In the genomic region with DNA sequence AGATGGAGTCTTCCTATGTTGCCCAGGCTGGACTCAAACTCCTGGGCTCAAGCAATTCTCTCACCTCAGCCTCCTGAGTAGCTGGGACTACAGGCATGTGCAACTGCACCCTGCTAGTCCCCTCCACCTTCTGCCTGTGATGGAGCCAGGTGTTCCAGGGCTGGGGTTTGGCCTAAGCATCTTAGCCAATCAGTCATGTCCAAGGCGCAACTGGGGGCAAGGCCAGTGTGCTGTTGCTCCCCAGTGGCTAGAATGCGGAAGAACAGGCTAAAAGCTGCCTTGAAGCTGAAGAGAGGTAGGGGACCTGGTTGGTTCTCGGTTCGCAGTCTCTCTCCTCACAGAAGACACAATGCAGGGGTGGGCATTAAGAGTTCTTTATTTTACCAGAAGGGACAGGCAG, we compare ENCODE assay signal across 8 cellular contexts. TPM values are rescaled to one million over a fixed set of nuclear protein-coding genes. Genes with fewer than 3 reads are reported as not detected.
DNase-seq lines count a peak whose midpoint lies in the region; ATAC-seq and TF ChIP-seq lines count a peak whose summit lies in the region.

No MANE protein-coding gene starts in this region.

- H3K36me3 Mint-ChIP-seq in activated CD4-positive, alpha-beta T cell treated with anti-CD3 and anti-CD28 coated beads for 36 hours (ENCODE audit: low read depth) = peaks cover 29% of the 10 kb centered on the region
- H3K36me3 Mint-ChIP-seq in CD14-positive monocyte = peaks cover 57% of the 10 kb centered on the region in 2 donors

- no peaks in the 10 kb centered on the region for H3K9me3 ChIP-seq in neutrophil

- H3K4me3 ChIP-seq in cardiac fibroblast (replicated peaks in 1 of 2; ENCODE audit: low read depth in 2 of 2, low read length in 2 of 2) (no peak overlapping the region), neutrophil (ENCODE audit: low read depth in 1 of 2, low read length in 1 of 2) (no peak overlapping the region)

- no peaks in the 10 kb centered on the region for H3K9me3 Mint-ChIP-seq in activated CD4-positive, alpha-beta T cell treated with anti-CD3 and anti-CD28 coated beads for 36 hours (ENCODE audit: low read depth)
- peaks cover 0 to 2% (median 0%) of the 10 kb centered on the region in 7 donors for H3K9me3 Mint-ChIP-seq in CD14-positive monocyte

- intact Hi-C loops in activated CD4-positive, alpha-beta T cell treated with anti-CD3 and anti-CD28 coated beads for 36 hours (cut with DNase I, micrococcal nuclease) = no loop called here
- intact Hi-C loops in CD14-positive monocyte (cut with micrococcal nuclease) = no loop called here

- H3K36me3 ChIP-seq in neutrophil = peaks cover 66% of the 10 kb centered on the region

- no peaks in the 10 kb centered on the region for H3K27me3 Mint-ChIP-seq in activated CD4-positive, alpha-beta T cell treated with anti-CD3 and anti-CD28 coated beads for 36 hours
- no peaks in the 10 kb centered on the region for H3K27me3 Mint-ChIP-seq in CD14-positive monocyte (ENCODE audit: low read depth in 3 of 3)

- H3K4me3 Mint-ChIP-seq in activated CD4-positive, alpha-beta T cell treated with anti-CD3 and anti-CD28 coated beads for 36 hours = no peak overlapping the region
- no peak overlapping the region for H3K4me3 Mint-ChIP-seq in CD14-positive monocyte

- H3K4me1 Mint-ChIP-seq in activated CD4-positive, alpha-beta T cell treated with anti-CD3 and anti-CD28 coated beads for 36 hours = peaks cover 31% of the 10 kb centered on the region
- no peaks in the 10 kb centered on the region for H3K4me1 Mint-ChIP-seq in CD14-positive monocyte

- H3K27me3 ChIP-seq in neutrophil = no peaks in the 10 kb centered on the region

- peak overlapping the region; percentile 44 for H3K27ac ChIP-seq in neutrophil

- CTCF ChIA-PET in activated CD4-positive, alpha-beta T cell treated with anti-CD3 and anti-CD28 coated beads for 36 hours (lab: Charles Lee) = interaction anchor here (0.8 to 2.1 kb wide), 6 partner anchors 18 to 151 kb away, joined by 3 to 17 read pairs (median 4); a partner anchor contains a TSS

- no peaks in the 10 kb centered on the region for H3K4me1 ChIP-seq in neutrophil (ENCODE audit: control insufficient read depth in 1 of 2, insufficient read depth in 1 of 2, low read depth in 1 of 2, low read length in 1 of 2)

- DNase-seq in activated CD4-positive, alpha-beta T cell treated with anti-CD3 and anti-CD28 coated beads for 36 hours = peak; percentile 55
- no peak for DNase-seq in activated CD4-positive, alpha-beta T cell treated with anti-CD3 and anti-CD28 coated beads for 1 hour
- peak; percentile 51 for DNase-seq in NCI-H226
- peak; percentile 55 to 61 for DNase-seq in cardiac fibroblast (ENCODE audit: low read depth in 2 of 2)
- DNase-seq in effector CD4-positive, alpha-beta T cell = no peak
- no peak for DNase-seq in CD14-positive monocyte (ENCODE audit: low spot score)
- no peak for DNase-seq in NCI-H2227 (lab: John Stamatoyannopoulos, UW; ENCODE audit: unreplicated experiment)

- H3K27ac Mint-ChIP-seq in activated CD4-positive, alpha-beta T cell treated with anti-CD3 and anti-CD28 coated beads for 36 hours = no peak overlapping the region
- H3K27ac Mint-ChIP-seq in CD14-positive monocyte = peak overlapping the region in 2 of 7 donors; percentile 14 to 68

- POLR2A ChIA-PET in activated CD4-positive, alpha-beta T cell treated with anti-CD3 and anti-CD28 coated beads for 36 hours (lab: Charles Lee) = interaction anchor here (0.6 kb wide), 1 partner anchor 10 kb away, joined by 4 read pairs; no protein-coding TSS in a partner anchor

- no peak for ATAC-seq in activated CD4-positive, alpha-beta T cell treated with anti-CD3 and anti-CD28 coated beads for 36 hours

- TF ChIP-seq CTCF in cardiac fibroblast (IDR thresholded peaks at IDR 0.05; ENCODE audit: low read depth, low read length) = peak; percentile 51
- TF ChIP-seq CTCF in neutrophil (IDR thresholded peaks at IDR 0.05) = no peak
- no peak for TF ChIP-seq CTCF in CD14-positive monocyte (IDR thresholded peaks at IDR 0.05)

RNA-seq across cellular contexts. Expression of a gene that starts 18.6 kb away (rescaled TPM):
- total RNA-seq in activated CD4-positive, alpha-beta T cell treated with anti-CD3 and anti-CD28 coated beads for 36 hours = 10 to 100 TPM; 81.3 to 88.4 TPM
- polyA plus RNA-seq in CD14-positive monocyte = 100 to 1,000 TPM; 244 to 271 TPM

RNA-seq across cellular contexts. Expression of a gene that starts 23.9 kb away (rescaled TPM):
- 10 to 100 TPM; 23.3 to 29.5 TPM for total RNA-seq in activated CD4-positive, alpha-beta T cell treated with anti-CD3 and anti-CD28 coated beads for 36 hours
- polyA plus RNA-seq in CD14-positive monocyte = 1 to 10 TPM; 3.7 to 4.5 TPM

RNA-seq across cellular contexts. Expression of a gene that starts 24.2 kb away (rescaled TPM):
- 10 to 100 TPM; 51.5 to 74.8 TPM for total RNA-seq in activated CD4-positive, alpha-beta T cell treated with anti-CD3 and anti-CD28 coated beads for 36 hours
- polyA plus RNA-seq in CD14-positive monocyte = 10 to 100 TPM; 33.8 to 34.5 TPM

RNA-seq across cellular contexts. Expression of a gene that starts 36.4 kb away (rescaled TPM):
- 10 to 100 TPM; 16.8 to 20.8 TPM for total RNA-seq in activated CD4-positive, alpha-beta T cell treated with anti-CD3 and anti-CD28 coated beads for 36 hours
- 1 to 10 TPM; 1.5 to 1.9 TPM for polyA plus RNA-seq in CD14-positive monocyte

Comparison
In these comparisons a context has a peak if more than half of its experiments do, and no peak if none do; other contexts are left out.
1. DNase-seq: peak in activated CD4-positive, alpha-beta T cell treated with anti-CD3 and anti-CD28 coated beads for 36 hours (single experiment), NCI-H226 (single experiment) and cardiac fibroblast (2 of 2); none in activated CD4-positive, alpha-beta T cell treated with anti-CD3 and anti-CD28 coated beads for 1 hour (single experiment), effector CD4-positive, alpha-beta T cell (single experiment), CD14-positive monocyte (single experiment) and NCI-H2227 (single experiment).